ENCODE assay signal across 16 cellular contexts in the genomic region with DNA sequence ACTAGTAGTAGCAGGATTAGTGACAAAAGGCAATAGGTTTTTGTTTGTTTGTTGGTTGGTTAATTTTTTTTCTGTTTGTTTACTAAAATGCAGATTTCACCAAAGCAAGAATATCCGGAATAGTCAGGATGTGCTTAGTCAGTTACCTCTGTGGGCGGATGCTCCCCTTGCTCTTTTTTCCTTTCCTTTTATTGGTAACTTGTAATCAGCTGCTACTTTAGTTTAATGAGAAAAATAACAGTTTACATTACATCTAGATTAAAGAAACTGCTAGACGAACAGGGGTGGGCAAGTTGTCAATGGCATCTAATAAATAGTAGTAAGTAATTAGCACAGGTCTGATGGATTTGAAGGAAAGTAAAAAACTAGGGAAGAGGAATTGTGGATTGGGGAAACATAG.
DNase-seq lines count a peak whose midpoint lies in the region; ATAC-seq, FAIRE-seq and TF ChIP-seq lines count a peak whose summit lies in the region.
"Had no signal": no experiment of that assay in that cellular context is flagged by ENCODE, and none has a peak within 500 bp of the region (broad histone marks: within the 10 kb centered on the region; RNA-seq: fewer than 3 reads in every experiment).

No MANE protein-coding gene starts in this region.

- H3K27me3 ChIP-seq in Caco-2 (replicated peaks; ENCODE audit: control insufficient read depth, insufficient read depth, low read length) = no peaks in the 10 kb centered on the region
- H3K27me3 ChIP-seq in left lung = no peaks in the 10 kb centered on the region
- H3K27me3 ChIP-seq in lower lobe of right lung (ENCODE audit: low read depth) = no peaks in the 10 kb centered on the region
- H3K27me3 ChIP-seq in upper lobe of right lung = no peaks in the 10 kb centered on the region
- H3K27me3 ChIP-seq: BLaER1 treated with 17β-estradiol and CSF1 and Interleukin-3, amounts not matched to agents 10 nM and 100 nM had no signal

- no peak for FAIRE-seq in kidney (lab: Jason Lieb, UNC)
- FAIRE-seq: GM12891 had no signal

- H3K36me3 ChIP-seq in Caco-2 (ENCODE audit: control insufficient read depth, insufficient read depth, low read length) (0 out of 2 replicates have a peak, but pooled peaks cover 1% of the 10 kb centered on the region), left lung (no peaks in the 10 kb centered on the region), lower lobe of right lung (no peaks in the 10 kb centered on the region), upper lobe of right lung (no peaks in the 10 kb centered on the region), kidney (ENCODE audit: control insufficient read depth in 1 of 2, insufficient read depth in 2 of 2, low read length in 2 of 2) (no peaks in the 10 kb centered on the region)
- H3K36me3 ChIP-seq: BLaER1 treated with 17β-estradiol and CSF1 and Interleukin-3, amounts not matched to agents 10 nM and 100 nM had no signal

- BruUV-seq in Caco-2 (replicated peaks; lab: Mats Ljungman, UMichigan) = no TSS peak

- DNase-seq in Caco-2 = no peak
- no peak for DNase-seq in left lung
- DNase-seq in lower lobe of right lung = no peak
- DNase-seq in upper lobe of right lung = no peak
- DNase-seq in activated naive CD4-positive, alpha-beta T cell treated with anti-CD3 and anti-CD28 coated beads, Interleukin-2, amount 10 ng/mL, durations not matched to agents 7 days and 5 days = no peak
- DNase-seq in kidney = no peak
- DNase-seq: 8988T; ACHN; CD4-positive, CD25-positive, alpha-beta regulatory T cell; DMS79; GOT3; H9 had no signal

- no peaks in the 10 kb centered on the region for H3K27me3 Mint-ChIP-seq in Caco-2 (ENCODE audit: insufficient read depth, unreplicated experiment)
- no peaks in the 10 kb centered on the region for H3K27me3 Mint-ChIP-seq in activated naive CD4-positive, alpha-beta T cell treated with anti-CD3 and anti-CD28 coated beads, Interleukin-2, amount 10 ng/mL, durations not matched to agents 7 days and 5 days
- H3K27me3 Mint-ChIP-seq: CD4-positive, CD25-positive, alpha-beta regulatory T cell had no signal

- no peak overlapping the region for H3K9ac ChIP-seq in kidney (ENCODE audit: low read length in 2 of 2)
- H3K9ac ChIP-seq: BLaER1 treated with 17β-estradiol and CSF1 and Interleukin-3, amounts not matched to agents 10 nM and 100 nM had no signal

- ATAC-seq in left lung (no peak), lower lobe of right lung (no peak), upper lobe of right lung (no peak), GM19467 (IDR thresholded peaks at IDR 0.05; ENCODE audit: unreplicated experiment) (no peak)

- intact Hi-C loops in Caco-2 (cut with micrococcal nuclease; ENCODE audit: unreplicated experiment) = loop anchor here (10.0 kb wide), 1 partner anchor 250 kb away; no protein-coding TSS in a partner anchor
- intact Hi-C loops in left lung (cut with DNase I) = no loop called here
- intact Hi-C loops in lower lobe of right lung (cut with DNase I) = no loop called here
- intact Hi-C loops in upper lobe of right lung (cut with DNase I) = no loop called here
- intact Hi-C loops in kidney (cut with DNase I) = no loop called here

- no peak overlapping the region for H3K4me3 Mint-ChIP-seq in Caco-2 (ENCODE audit: unreplicated experiment)
- no peak overlapping the region for H3K4me3 Mint-ChIP-seq in activated naive CD4-positive, alpha-beta T cell treated with anti-CD3 and anti-CD28 coated beads, Interleukin-2, amount 10 ng/mL, durations not matched to agents 7 days and 5 days
- H3K4me3 Mint-ChIP-seq: CD4-positive, CD25-positive, alpha-beta regulatory T cell; H9; IgD-negative memory B cell had no signal

- peaks cover 54% of the 10 kb centered on the region for H3K9me3 Mint-ChIP-seq in Caco-2 (ENCODE audit: unreplicated experiment)
- peaks cover 32% of the 10 kb centered on the region for H3K9me3 Mint-ChIP-seq in activated naive CD4-positive, alpha-beta T cell treated with anti-CD3 and anti-CD28 coated beads, Interleukin-2, amount 10 ng/mL, durations not matched to agents 7 days and 5 days

- peak overlapping the region; percentile 94 for H3K27ac Mint-ChIP-seq in Caco-2 (ENCODE audit: unreplicated experiment)
- H3K27ac Mint-ChIP-seq in activated naive CD4-positive, alpha-beta T cell treated with anti-CD3 and anti-CD28 coated beads, Interleukin-2, amount 10 ng/mL, durations not matched to agents 7 days and 5 days = no peak overlapping the region
- H3K27ac Mint-ChIP-seq: CD4-positive, CD25-positive, alpha-beta regulatory T cell; H9; IgD-negative memory B cell had no signal

- peaks cover 33% of the 10 kb centered on the region for H3K4me1 Mint-ChIP-seq in Caco-2 (ENCODE audit: low read depth, unreplicated experiment)
- H3K4me1 Mint-ChIP-seq in activated naive CD4-positive, alpha-beta T cell treated with anti-CD3 and anti-CD28 coated beads, Interleukin-2, amount 10 ng/mL, durations not matched to agents 7 days and 5 days = no peaks in the 10 kb centered on the region
- H3K4me1 Mint-ChIP-seq: CD4-positive, CD25-positive, alpha-beta regulatory T cell; H9; IgD-negative memory B cell had no signal

- TF ChIP-seq CTCF in Caco-2 (IDR thresholded peaks at IDR 0.05; ENCODE audit: insufficient read depth in 1 of 2, low read depth in 1 of 2, low read length in 1 of 2, severe bottlenecking in 1 of 2, unreplicated experiment in 1 of 2) (no peak), left lung (IDR thresholded peaks at IDR 0.05) (no peak), lower lobe of right lung (IDR thresholded peaks at IDR 0.05) (no peak), upper lobe of right lung (IDR thresholded peaks at IDR 0.05) (no peak), kidney (IDR thresholded peaks at IDR 0.05; ENCODE audit: borderline replicate concordance, extremely low read depth, insufficient read depth) (no peak)

- peaks cover 48% of the 10 kb centered on the region for H3K4me1 ChIP-seq in Caco-2
- peaks cover 0 to 5% of the 10 kb centered on the region in 2 donors for H3K4me1 ChIP-seq in left lung
- no peaks in the 10 kb centered on the region for H3K4me1 ChIP-seq in lower lobe of right lung
- H3K4me1 ChIP-seq in upper lobe of right lung = no peaks in the 10 kb centered on the region
- H3K4me1 ChIP-seq in kidney (ENCODE audit: control insufficient read depth in 1 of 2, insufficient read depth in 1 of 2, low read depth in 1 of 2, low read length in 2 of 2) = peaks cover 7 to 19% of the 10 kb centered on the region in 2 donors
- H3K4me1 ChIP-seq: BLaER1 treated with 17β-estradiol and CSF1 and Interleukin-3, amounts not matched to agents 10 nM and 100 nM had no signal

- POLR2A ChIA-PET in Caco-2 (lab: Charles Lee) = no interaction called here

- no peak overlapping the region for H3K4me3 ChIP-seq in Caco-2 (ENCODE audit: low read depth, low read length)
- H3K4me3 ChIP-seq in left lung = no peak overlapping the region
- no peak overlapping the region for H3K4me3 ChIP-seq in lower lobe of right lung
- H3K4me3 ChIP-seq in upper lobe of right lung = no peak overlapping the region
- no peak overlapping the region for H3K4me3 ChIP-seq in kidney (ENCODE audit: low read length in 2 of 2)
- H3K4me3 ChIP-seq: BLaER1 treated with 17β-estradiol and CSF1 and Interleukin-3, amounts not matched to agents 10 nM and 100 nM had no signal

- H3K27ac ChIP-seq in left lung (peak overlapping the region; percentile 56 to 64), lower lobe of right lung (peak overlapping the region; percentile 48), upper lobe of right lung (peak overlapping the region; percentile 75), kidney (ENCODE audit: low read depth in 2 of 2, low read length in 2 of 2) (no peak overlapping the region)
- H3K27ac ChIP-seq: BLaER1 treated with 17β-estradiol and CSF1 and Interleukin-3, amounts not matched to agents 10 nM and 100 nM had no signal

- H3K36me3 Mint-ChIP-seq in Caco-2 (ENCODE audit: insufficient read depth, unreplicated experiment) = peaks cover 30% of the 10 kb centered on the region
- no peaks in the 10 kb centered on the region for H3K36me3 Mint-ChIP-seq in activated naive CD4-positive, alpha-beta T cell treated with anti-CD3 and anti-CD28 coated beads, Interleukin-2, amount 10 ng/mL, durations not matched to agents 7 days and 5 days
- H3K36me3 Mint-ChIP-seq: CD4-positive, CD25-positive, alpha-beta regulatory T cell; IgD-negative memory B cell had no signal

- H3K9me3 ChIP-seq in Caco-2 (peaks cover 47% of the 10 kb centered on the region), left lung (peaks cover 0 to 30% of the 10 kb centered on the region in 2 donors), lower lobe of right lung (no peaks in the 10 kb centered on the region), upper lobe of right lung (no peaks in the 10 kb centered on the region), kidney (ENCODE audit: control insufficient read depth in 1 of 2, low read length in 2 of 2) (no peaks in the 10 kb centered on the region)

- CTCF ChIA-PET in Caco-2 (lab: Charles Lee) = no interaction called here
- CTCF ChIA-PET in activated naive CD4-positive, alpha-beta T cell treated with anti-CD3 and anti-CD28 coated beads, Interleukin-2, amount 10 ng/mL, durations not matched to agents 7 days and 5 days (lab: Charles Lee) = no interaction called here

Comparison
In these comparisons a context has a peak if more than half of its experiments do, and no peak if none do; other contexts are left out.
1. H3K27ac ChIP-seq: peak in left lung (2 of 2), lower lobe of right lung (single experiment) and upper lobe of right lung (single experiment); none in kidney (0 of 2).